8 cellular contexts compared by ENCODE assay signal in genomic region chr16:9033125-9033830, GRCh38.
DNase-seq lines count a peak whose midpoint lies in the region; ATAC-seq lines count a peak whose summit lies in the region.

No MANE protein-coding gene starts in this region.

- DNase-seq in NCI-H748 (lab: John Stamatoyannopoulos, UW; ENCODE audit: unreplicated experiment) (peak; percentile 32), NCI-H748 treated with DMSO at 0.1 percent for 48 hours (lab: John Stamatoyannopoulos, UW) (no peak), NAMALWA (ENCODE audit: low spot score) (peak; percentile 24), cerebellar cortex (ENCODE audit: low spot score) (peak; percentile 73), medulla oblongata (ENCODE audit: extremely low spot score) (peak; percentile 20)

- ATAC-seq in HG03095 (IDR thresholded peaks at IDR 0.05; ENCODE audit: unreplicated experiment), result no peak
- ATAC-seq in HG03432 (IDR thresholded peaks at IDR 0.05; ENCODE audit: unreplicated experiment), result no peak
- ATAC-seq in HG03108 (IDR thresholded peaks at IDR 0.05; ENCODE audit: unreplicated experiment), result no peak
